ENCODE assay signal across 1 cellular context in genomic region chr7:80825499-80825898, GRCh38.
TF ChIP-seq lines count a peak whose summit lies in the region.

No MANE protein-coding gene starts in this region.

TF ChIP-seq in SK-N-SH treated with all-trans-retinoic acid at 6 μM for 48 hours, 23 proteins besides CTCF, POLR2A, EP300 and RAD21 (continued from another document):
- TF ChIP-seq POU6F1 (CRISPR knock-in tag; IDR thresholded peaks at IDR 0.05; ENCODE audit: borderline replicate concordance, low read depth) (no peak), ESRRG (CRISPR knock-in tag; IDR thresholded peaks at IDR 0.05) (no peak)
